6 cellular contexts compared by ENCODE assay signal in the genomic region with DNA sequence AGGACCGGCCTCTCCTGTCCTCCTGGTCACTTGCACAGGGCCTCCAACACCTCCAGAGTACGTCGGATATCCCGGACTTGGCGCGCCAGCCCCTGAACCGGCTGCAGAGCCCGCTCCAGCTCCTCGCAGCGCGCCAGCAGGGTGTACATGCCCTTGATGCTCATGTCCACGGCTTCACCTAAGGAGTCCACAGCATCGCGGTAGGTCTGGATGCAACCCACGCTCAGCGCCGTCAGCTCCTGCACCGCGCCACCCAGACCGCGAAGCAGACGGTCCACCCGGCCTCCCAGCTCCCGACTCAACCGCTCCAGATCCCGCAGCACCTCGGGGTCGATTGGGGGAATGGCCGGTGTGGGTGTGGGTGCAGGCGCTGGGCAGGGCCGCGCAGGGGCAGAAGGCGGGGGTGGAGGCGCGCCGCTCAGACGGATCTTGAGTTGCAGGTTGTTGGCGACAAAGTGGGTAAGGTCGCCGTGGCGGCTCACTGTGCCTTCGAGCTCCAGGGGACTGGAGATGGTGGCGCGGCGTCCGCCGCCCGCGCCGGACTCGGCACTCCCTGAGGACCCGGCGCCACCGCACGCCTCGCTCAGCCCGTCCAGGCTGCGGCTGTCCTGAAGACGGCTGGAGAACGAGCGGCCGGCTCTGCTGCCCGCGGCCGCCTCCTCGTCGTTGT. TPM values are rescaled to one million over a fixed set of nuclear protein-coding genes. Genes with fewer than 3 reads are reported as not detected.
DNase-seq lines count a peak whose midpoint lies in the region; ATAC-seq and TF ChIP-seq lines count a peak whose summit lies in the region.

No MANE protein-coding gene starts in this region.

- no peak overlapping the region for H3K4me3 Mint-ChIP-seq in WTC11

- no peaks in the 10 kb centered on the region for H3K36me3 Mint-ChIP-seq in WTC11

- H3K4me3 ChIP-seq in iPS-20b (ENCODE audit: low read length): peak overlapping the region; percentile 80

- CTCF ChIA-PET in WTC11 (lab: Charles Lee): interaction anchor here (1.3 to 3.8 kb wide), 5 partner anchors 21 to 132 kb away, joined by 4 to 24 read pairs (median 5); partner anchors contain the start of gene AURKB

- POLR2A ChIA-PET in WTC11 (lab: Charles Lee): interaction anchor here (0.9 to 2.3 kb wide), 4 partner anchors 21 to 35 kb away, joined by 3 to 16 read pairs (median 4); partner anchors contain the start of gene AURKB

- H3K9me3 ChIP-seq in iPS-20b (ENCODE audit: insufficient read depth, low read depth, low read length): no peaks in the 10 kb centered on the region

- no peaks in the 10 kb centered on the region for H3K36me3 ChIP-seq in iPS-20b (ENCODE audit: insufficient read depth, low read depth, low read length)

- H3K4me1 Mint-ChIP-seq in WTC11: peaks cover 7% of the 10 kb centered on the region

- no peak overlapping the region for H3K9ac ChIP-seq in iPS-20b (ENCODE audit: low read depth, low read length)

- peaks cover 18% of the 10 kb centered on the region for H3K27me3 ChIP-seq in iPS-20b (ENCODE audit: insufficient read depth, low read length)

- no peaks in the 10 kb centered on the region; the same call in 1 of the 2 replicates for H3K27me3 Mint-ChIP-seq in WTC11 (ENCODE audit: low read depth)

- H3K9me3 Mint-ChIP-seq in WTC11: no peaks in the 10 kb centered on the region

- no peak overlapping the region for H3K27ac ChIP-seq in iPS-20b (ENCODE audit: low read length)

- DNase-seq in GM03348 (ENCODE audit: low spot score): peak; percentile 18
- DNase-seq in WTC11 (ENCODE audit: low spot score): no peak
- DNase-seq in amniotic stem cell (lab: John Stamatoyannopoulos, UW): no peak
- no peak for DNase-seq in middle frontal gyrus (ENCODE audit: extremely low spot score, low spot score)

- H3K4me1 ChIP-seq in iPS-20b (ENCODE audit: insufficient read depth, low read length): peaks cover 18% of the 10 kb centered on the region; the same call in 1 of the 2 replicates

- no peak for TF ChIP-seq CTCF in WTC11 (IDR thresholded peaks at IDR 0.05)

- ATAC-seq in WTC11 (no peak), GM21825 (IDR thresholded peaks at IDR 0.05; ENCODE audit: unreplicated experiment) (no peak)

- no peak overlapping the region for H3K27ac Mint-ChIP-seq in WTC11

TF ChIP-seq in WTC11, 78 proteins besides CTCF, POLR2A, EP300 and RAD21:
- TF ChIP-seq, protein P1, sequence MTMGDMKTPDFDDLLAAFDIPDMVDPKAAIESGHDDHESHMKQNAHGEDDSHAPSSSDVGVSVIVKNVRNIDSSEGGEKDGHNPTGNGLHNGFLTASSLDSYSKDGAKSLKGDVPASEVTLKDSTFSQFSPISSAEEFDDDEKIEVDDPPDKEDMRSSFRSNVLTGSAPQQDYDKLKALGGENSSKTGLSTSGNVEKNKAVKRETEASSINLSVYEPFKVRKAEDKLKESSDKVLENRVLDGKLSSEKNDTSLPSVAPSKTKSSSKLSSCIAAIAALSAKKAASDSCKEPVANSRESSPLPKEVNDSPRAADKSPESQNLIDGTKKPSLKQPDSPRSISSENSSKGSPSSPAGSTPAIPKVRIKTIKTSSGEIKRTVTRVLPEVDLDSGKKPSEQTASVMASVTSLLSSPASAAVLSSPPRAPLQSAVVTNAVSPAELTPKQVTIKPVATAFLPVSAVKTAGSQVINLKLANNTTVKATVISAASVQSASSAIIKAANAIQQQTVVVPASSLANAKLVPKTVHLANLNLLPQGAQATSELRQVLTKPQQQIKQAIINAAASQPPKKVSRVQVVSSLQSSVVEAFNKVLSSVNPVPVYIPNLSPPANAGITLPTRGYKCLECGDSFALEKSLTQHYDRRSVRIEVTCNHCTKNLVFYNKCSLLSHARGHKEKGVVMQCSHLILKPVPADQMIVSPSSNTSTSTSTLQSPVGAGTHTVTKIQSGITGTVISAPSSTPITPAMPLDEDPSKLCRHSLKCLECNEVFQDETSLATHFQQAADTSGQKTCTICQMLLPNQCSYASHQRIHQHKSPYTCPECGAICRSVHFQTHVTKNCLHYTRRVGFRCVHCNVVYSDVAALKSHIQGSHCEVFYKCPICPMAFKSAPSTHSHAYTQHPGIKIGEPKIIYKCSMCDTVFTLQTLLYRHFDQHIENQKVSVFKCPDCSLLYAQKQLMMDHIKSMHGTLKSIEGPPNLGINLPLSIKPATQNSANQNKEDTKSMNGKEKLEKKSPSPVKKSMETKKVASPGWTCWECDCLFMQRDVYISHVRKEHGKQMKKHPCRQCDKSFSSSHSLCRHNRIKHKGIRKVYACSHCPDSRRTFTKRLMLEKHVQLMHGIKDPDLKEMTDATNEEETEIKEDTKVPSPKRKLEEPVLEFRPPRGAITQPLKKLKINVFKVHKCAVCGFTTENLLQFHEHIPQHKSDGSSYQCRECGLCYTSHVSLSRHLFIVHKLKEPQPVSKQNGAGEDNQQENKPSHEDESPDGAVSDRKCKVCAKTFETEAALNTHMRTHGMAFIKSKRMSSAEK (CRISPR knock-in tag; IDR thresholded peaks at IDR 0.05; ENCODE audit: borderline replicate concordance): no peak
- peak; percentile 27; the same call in 1 of the 2 replicates for TF ChIP-seq PRDM15 (CRISPR knock-in tag; IDR thresholded peaks at IDR 0.05)

RNA-seq across cellular contexts. Expression of gene BORCS6, which starts 0.8 kb away (rescaled TPM):
- total RNA-seq in WTC11 (2021): 5.0 to 5.6 TPM (median 5.1 TPM) in 3 replicates

RNA-seq across cellular contexts. Expression of gene TMEM107, which starts 13.0 kb away (rescaled TPM):
- total RNA-seq in WTC11 (2021): 11.3 to 17.2 TPM (median 11.9 TPM) in 3 replicates

RNA-seq across cellular contexts. Expression of gene AURKB, which starts 21.2 kb away (rescaled TPM):
- total RNA-seq in WTC11 (2021): 180 to 215 TPM (median 183 TPM) in 3 replicates

RNA-seq across cellular contexts. Expression of gene VAMP2, which starts 26.4 kb away (rescaled TPM):
- total RNA-seq in WTC11 (2021): 24.1 to 27.4 TPM (median 24.3 TPM) in 3 replicates

RNA-seq across cellular contexts. Expression of gene PER1, which starts 37.0 kb away (rescaled TPM):
- total RNA-seq in WTC11 (2021): 30.6 to 46.9 TPM (median 34.0 TPM) in 3 replicates
